17 cellular contexts compared by ENCODE assay signal in the genomic region with DNA sequence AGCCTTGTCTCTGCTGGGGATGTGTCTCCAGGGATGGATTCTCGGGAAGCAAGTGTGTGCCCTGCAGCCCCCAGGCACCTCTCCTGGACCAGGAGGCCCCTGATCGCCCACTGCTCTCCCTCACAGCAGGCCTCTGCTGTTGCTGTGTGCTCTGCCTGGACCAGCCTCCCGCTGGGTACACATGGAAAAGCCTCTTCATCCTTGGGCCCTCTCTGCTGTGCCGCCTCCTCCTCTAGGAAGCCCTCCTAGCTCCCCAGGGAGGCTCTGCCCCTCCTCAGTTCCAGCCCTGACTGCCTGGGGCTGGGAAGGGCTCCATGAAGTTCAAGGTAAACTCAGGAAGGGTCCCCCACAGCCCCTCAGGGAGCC. TPM values are rescaled to one million over a fixed set of nuclear protein-coding genes. Genes with fewer than 3 reads are reported as not detected.
"Had no signal": no experiment of that assay in that cellular context is flagged by ENCODE, and none has a peak within 500 bp of the region (broad histone marks: within the 10 kb centered on the region; RNA-seq: fewer than 3 reads in every experiment).

No MANE protein-coding gene starts in this region.

- DNase-seq: activated naive CD4-positive, alpha-beta T cell treated with anti-CD3 and anti-CD28 coated beads, Interleukin-2, amount 50 U/mL, for 16 hours; activated T-cell treated with anti-CD3 and anti-CD28 coated beads, Interleukin-2, amount 50 U/mL, for 1 hour; amniotic stem cell; body of pancreas; hippocampal formation; naive thymus-derived CD4-positive, alpha-beta T cell; nucleus accumbens; spleen; stimulated activated CD4-positive, alpha-beta T cell treated with anti-CD3 and anti-CD28 coated beads, Interleukin-1b, Interleukin-23, amount 100 ng/mL, for 48 hours; transverse colon had no signal

- H3K36me3 ChIP-seq: prostate gland had no signal

- H3K27ac ChIP-seq: body of pancreas, prostate gland, spleen had no signal

- H3K27me3 Mint-ChIP-seq: central memory CD8-positive, alpha-beta T cell had no signal

- H3K4me3 Mint-ChIP-seq: central memory CD8-positive, alpha-beta T cell; dendritic cell treated with granulocyte-macrophage colony-stimulating factor and Interleukin-4, amounts not matched to agents 40 ng/mL and 50 ng/mL, for 4 days; naive thymus-derived CD4-positive, alpha-beta T cell; stimulated activated memory B cell treated with anti-CD40 and anti-IgM and Interleukin-4, amounts not matched to agents 10 μg/mL and 1 μg/mL and 100 μg/mL, for 72 hours had no signal

- H3K4me3 ChIP-seq: body of pancreas, lung, prostate gland, spleen, transverse colon had no signal

- H3K27me3 ChIP-seq: body of pancreas had no signal

- H3K9me3 Mint-ChIP-seq: central memory CD8-positive, alpha-beta T cell; dendritic cell treated with granulocyte-macrophage colony-stimulating factor and Interleukin-4, amounts not matched to agents 40 ng/mL and 50 ng/mL, for 4 days; naive thymus-derived CD4-positive, alpha-beta T cell; stimulated activated memory B cell treated with anti-CD40 and anti-IgM and Interleukin-4, amounts not matched to agents 10 μg/mL and 1 μg/mL and 100 μg/mL, for 72 hours had no signal

- H3K36me3 Mint-ChIP-seq: naive thymus-derived CD4-positive, alpha-beta T cell had no signal

- ATAC-seq: naive thymus-derived CD4-positive, alpha-beta T cell had no signal

- H3K27ac Mint-ChIP-seq: dendritic cell treated with granulocyte-macrophage colony-stimulating factor and Interleukin-4, amounts not matched to agents 40 ng/mL and 50 ng/mL, for 4 days; stimulated activated memory B cell treated with anti-CD40 and anti-IgM and Interleukin-4, amounts not matched to agents 10 μg/mL and 1 μg/mL and 100 μg/mL, for 72 hours had no signal

- H3K4me1 ChIP-seq: prostate gland had no signal

- H3K9me3 ChIP-seq: body of pancreas, prostate gland, spleen, transverse colon had no signal

RNA-seq across cellular contexts. Expression of gene FUT5, which starts 21.2 kb away (rescaled TPM):
- total RNA-seq: body of pancreas, epithelial cell of proximal tubule, lung, prostate gland, spleen, subcutaneous adipose tissue had no signal
- polyA plus RNA-seq: lung; naive thymus-derived CD4-positive, alpha-beta T cell; spleen had no signal

RNA-seq across cellular contexts. Expression of gene FUT3, which starts 40.3 kb away (rescaled TPM):
- total RNA-seq: spleen, subcutaneous adipose tissue had no signal
- polyA plus RNA-seq: naive thymus-derived CD4-positive, alpha-beta T cell had no signal
